ENCODE assay signal across 29 cellular contexts in genomic region chr4:48556268-48556667, GRCh38.
"Had no signal": no experiment of that assay in that cellular context is flagged by ENCODE, and none has a peak within 500 bp of the region (broad histone marks: within the 10 kb centered on the region; RNA-seq: fewer than 3 reads in every experiment).

No MANE protein-coding gene starts in this region.

- H3K4me3 Mint-ChIP-seq: activated CD4-positive, alpha-beta memory T cell treated with anti-CD3 and anti-CD28 coated beads, Interleukin-2, amount 10 ng/mL, durations not matched to agents 7 days and 5 days; activated CD4-positive, alpha-beta T cell treated with anti-CD3 and anti-CD28 coated beads for 36 hours; activated CD8-positive, alpha-beta memory T cell treated with anti-CD3 and anti-CD28 coated beads, Interleukin-2, amount 10 ng/mL, durations not matched to agents 7 days and 5 days; activated naive CD4-positive, alpha-beta T cell treated with anti-CD3 and anti-CD28 coated beads for 36 hours; activated naive CD8-positive, alpha-beta T cell treated with anti-CD3 and anti-CD28 coated beads, Interleukin-2, amount 10 ng/mL, durations not matched to agents 7 days and 5 days; T-helper 1 cell treated with Interleukin-12 subunit alpha and Interleukin-12 subunit beta and Interleukin-4 antibody, amounts not matched to agents 30 μg/mL and 1 μg/mL, for 36 hours; T-helper 2 cell treated with Interferon-gamma antibody and Interleukin-4, amounts not matched to agents 5 μg/mL and 100 μg/mL, for 36 hours; WTC11 had no signal

- H3K27me3 ChIP-seq: adrenal gland, body of pancreas, breast epithelium, MG63 had no signal

- H3K27ac Mint-ChIP-seq: activated CD4-positive, alpha-beta memory T cell treated with anti-CD3 and anti-CD28 coated beads, Interleukin-2, amount 10 ng/mL, durations not matched to agents 7 days and 5 days; activated CD4-positive, alpha-beta T cell treated with anti-CD3 and anti-CD28 coated beads for 36 hours; activated CD8-positive, alpha-beta memory T cell treated with anti-CD3 and anti-CD28 coated beads, Interleukin-2, amount 10 ng/mL, durations not matched to agents 7 days and 5 days; activated naive CD4-positive, alpha-beta T cell treated with anti-CD3 and anti-CD28 coated beads for 36 hours; activated naive CD8-positive, alpha-beta T cell treated with anti-CD3 and anti-CD28 coated beads, Interleukin-2, amount 10 ng/mL, durations not matched to agents 7 days and 5 days; T-helper 1 cell treated with Interleukin-12 subunit alpha and Interleukin-12 subunit beta and Interleukin-4 antibody, amounts not matched to agents 30 μg/mL and 1 μg/mL, for 36 hours; T-helper 2 cell treated with Interferon-gamma antibody and Interleukin-4, amounts not matched to agents 5 μg/mL and 100 μg/mL, for 36 hours; WTC11 had no signal

- H3K4me1 ChIP-seq: adrenal gland, body of pancreas, breast epithelium had no signal

- H3K9me3 Mint-ChIP-seq: activated naive CD4-positive, alpha-beta T cell treated with anti-CD3 and anti-CD28 coated beads for 36 hours; T-helper 1 cell treated with Interleukin-12 subunit alpha and Interleukin-12 subunit beta and Interleukin-4 antibody, amounts not matched to agents 30 μg/mL and 1 μg/mL, for 36 hours had no signal

- H3K4me1 Mint-ChIP-seq: WTC11 had no signal

- DNase-seq: activated CD4-positive, alpha-beta memory T cell treated with anti-CD3 and anti-CD28 coated beads, Interleukin-2, amount 10 ng/mL, durations not matched to agents 7 days and 5 days; activated CD4-positive, alpha-beta T cell treated with anti-CD3 and anti-CD28 coated beads for 36 hours; activated CD8-positive, alpha-beta memory T cell treated with anti-CD3 and anti-CD28 coated beads for 24 hours; activated CD8-positive, alpha-beta memory T cell treated with anti-CD3 and anti-CD28 coated beads, Interleukin-2, amount 10 ng/mL, durations not matched to agents 7 days and 5 days; activated CD8-positive, alpha-beta memory T cell treated with anti-CD3 and anti-CD28 coated beads, Interleukin-2, amount 50 U/mL, for 48 hours; activated gamma-delta T cell treated with Interleukin-2 at 50 U/mL for 16 hours; activated naive CD4-positive, alpha-beta T cell treated with anti-CD3 and anti-CD28 coated beads for 36 hours; activated naive CD8-positive, alpha-beta T cell treated with anti-CD3 and anti-CD28 coated beads, Interleukin-2, amount 10 ng/mL, durations not matched to agents 7 days and 5 days; adrenal gland; body of pancreas; caudate nucleus; cerebellar nuclear complex; Kasumi-1; KG1; MG63; NCI-H1092; NCI-H1436 treated with DMSO at 0.1 percent for 48 hours; NCI-H1694 treated with DMSO at 0.1 percent for 48 hours; NCI-H2029; NCI-H345; NCI-H524 treated with DMSO at 0.1 percent for 48 hours; NK-92 treated with Interleukin-12 subunit alpha and Interleukin-12 subunit beta, amount 100 ng/mL, for 24 hours; OCI-M1; Right ventricle myocardium superior had no signal

- H3K9me3 ChIP-seq: adrenal gland, body of pancreas, breast epithelium, MG63 had no signal

- H3K27me3 Mint-ChIP-seq: activated CD4-positive, alpha-beta memory T cell treated with anti-CD3 and anti-CD28 coated beads, Interleukin-2, amount 10 ng/mL, durations not matched to agents 7 days and 5 days; activated CD4-positive, alpha-beta T cell treated with anti-CD3 and anti-CD28 coated beads for 36 hours; activated CD8-positive, alpha-beta memory T cell treated with anti-CD3 and anti-CD28 coated beads, Interleukin-2, amount 10 ng/mL, durations not matched to agents 7 days and 5 days; activated naive CD8-positive, alpha-beta T cell treated with anti-CD3 and anti-CD28 coated beads, Interleukin-2, amount 10 ng/mL, durations not matched to agents 7 days and 5 days had no signal

- H3K4me3 ChIP-seq: adrenal gland, body of pancreas, breast epithelium, MG63 had no signal

- ATAC-seq: activated CD4-positive, alpha-beta T cell treated with anti-CD3 and anti-CD28 coated beads for 36 hours; activated CD4-positive, CD25-positive, alpha-beta regulatory T cell treated with anti-CD3 and anti-CD28 coated beads, Interleukin-2, amount 50 U/mL, for 24 hours; activated CD8-positive, alpha-beta memory T cell treated with anti-CD3 and anti-CD28 coated beads, Interleukin-2, amount 10 ng/mL, durations not matched to agents 7 days and 5 days; body of pancreas; WTC11 had no signal

- H3K27ac ChIP-seq: adrenal gland, body of pancreas, breast epithelium had no signal
